ENCODE assay signal across 9 cellular contexts in genomic region chr3:123552095-123552714, GRCh38. TPM values are rescaled to one million over a fixed set of nuclear protein-coding genes. Genes with fewer than 3 reads are reported as not detected.
DNase-seq lines count a peak whose midpoint lies in the region; ATAC-seq, FAIRE-seq and TF ChIP-seq lines count a peak whose summit lies in the region.
"Had no signal": no experiment of that assay in that cellular context is flagged by ENCODE, and none has a peak within 500 bp of the region (broad histone marks: within the 10 kb centered on the region; RNA-seq: fewer than 3 reads in every experiment).

No MANE protein-coding gene starts in this region.

- no peaks in the 10 kb centered on the region for H3K9me3 ChIP-seq in OCI-LY7 (ENCODE audit: low read length)

- POLR2A ChIA-PET in AG04449 (lab: Yijun Ruan, JAX) = no interaction called here
- POLR2A ChIA-PET in OCI-LY7 (lab: Charles Lee) = no interaction called here

- intact Hi-C loops in OCI-LY7 (cut with micrococcal nuclease; ENCODE audit: unreplicated experiment) = no loop called here

- DNase-seq in AG04449 (ENCODE audit: low read depth, low spot score) (no peak), GM18507 (ENCODE audit: extremely low spot score, insufficient read length, low read depth) (no peak), OCI-LY7 (ENCODE audit: low spot score) (peak; percentile 11), fibroblast of gingiva (ENCODE audit: low read depth) (peak; percentile 8), middle frontal gyrus (ENCODE audit: extremely low spot score, low spot score) (no peak), COLO829 (ENCODE audit: low spot score) (no peak)

- H3K4me3 ChIP-seq in AG04449 (ENCODE audit: low read depth, low read length) = no peak overlapping the region
- no peak overlapping the region for H3K4me3 ChIP-seq in OCI-LY7 (ENCODE audit: low read depth, low read length, poor library complexity, severe bottlenecking)
- H3K4me3 ChIP-seq: lung had no signal

- no peaks in the 10 kb centered on the region for H3K4me1 ChIP-seq in OCI-LY7 (ENCODE audit: insufficient read depth, low read length, poor library complexity, severe bottlenecking)

- CTCF ChIA-PET in AG04449 (lab: Yijun Ruan, JAX) = interaction anchor here (0.7 to 13.4 kb wide), 14 partner anchors 8 to 228 kb away, joined by 3 to 141 read pairs (median 4); no protein-coding TSS in a partner anchor
- CTCF ChIA-PET in OCI-LY7 (lab: Charles Lee; ENCODE audit: unreplicated experiment) = no interaction called here

- peak; percentile 53 for TF ChIP-seq CTCF in AG04449 (IDR thresholded peaks at IDR 0.05; ENCODE audit: insufficient read depth, low read length, missing control alignments)
- TF ChIP-seq CTCF in OCI-LY7 (conservative IDR thresholded peaks at IDR 0.05; ENCODE audit: low read length) = peak; percentile 80

- no peak overlapping the region for H2AFZ ChIP-seq in OCI-LY7 (ENCODE audit: low read length)

- H4K20me1 ChIP-seq in OCI-LY7 (ENCODE audit: insufficient read depth, low read length) = no peaks in the 10 kb centered on the region

- H3K79me2 ChIP-seq in OCI-LY7 (ENCODE audit: insufficient read depth, low read depth, low read length) = no peaks in the 10 kb centered on the region

- no peak for ATAC-seq in HG03565 (IDR thresholded peaks at IDR 0.05; ENCODE audit: unreplicated experiment)
- ATAC-seq in GM19351 (IDR thresholded peaks at IDR 0.05; ENCODE audit: unreplicated experiment) = no peak

- peak; percentile 63 for FAIRE-seq in GM18507 (lab: Jason Lieb, UNC)

- BruUV-seq in OCI-LY7 (replicated peaks; lab: Mats Ljungman, UMichigan) = no TSS peak

- no peak overlapping the region for H3K27ac ChIP-seq in OCI-LY7 (ENCODE audit: low read depth, low read length, poor library complexity, severe bottlenecking)

- H3K9me2 ChIP-seq in OCI-LY7 (ENCODE audit: insufficient read depth, low read length) = no peaks in the 10 kb centered on the region

- H3K36me3 ChIP-seq in OCI-LY7 (ENCODE audit: insufficient read depth, low read length) = no peaks in the 10 kb centered on the region

- no peak overlapping the region for H3K4me2 ChIP-seq in OCI-LY7 (ENCODE audit: low read length)

RNA-seq across cellular contexts. Expression of gene HACD2, which starts 32.6 kb away (rescaled TPM):
- 6.5 and 10.2 TPM in 2 replicates for total RNA-seq in OCI-LY7 (2014; rRNA removed; shearing (Covaris generic))
- total RNA-seq in OCI-LY7 (2022) = 18.0 and 22.5 TPM in 2 replicates

Comparison
In these comparisons a context has a peak if more than half of its experiments do, and no peak if none do; other contexts are left out.
1. DNase-seq: peak in OCI-LY7 (single experiment) and fibroblast of gingiva (single experiment); none in AG04449 (single experiment), GM18507 (single experiment), middle frontal gyrus (single experiment) and COLO829 (single experiment).